ENCODE assay signal across 8 cellular contexts in genomic region chr21:22762463-22762862, GRCh38.
"Had no signal": no experiment of that assay in that cellular context is flagged by ENCODE, and none has a peak within 500 bp of the region (broad histone marks: within the 10 kb centered on the region; RNA-seq: fewer than 3 reads in every experiment).

No MANE protein-coding gene starts in this region.

- ATAC-seq: GM12878 had no signal

- H3K4me3 ChIP-seq: GM12878 had no signal

- DNase-seq: GDM1, GF-D8 had no signal

- FAIRE-seq: G401.6, GM12878, GM12891, GM12892, GM18507, GM19239 had no signal
